In genomic region chr16:66403531-66404145, GRCh38 we compare ENCODE assay signal across 35 cellular contexts. TPM values are rescaled to one million over a fixed set of nuclear protein-coding genes. Genes with fewer than 3 reads are reported as not detected.
"Had no signal": no experiment of that assay in that cellular context is flagged by ENCODE, and none has a peak within 500 bp of the region (broad histone marks: within the 10 kb centered on the region; RNA-seq: fewer than 3 reads in every experiment).

No MANE protein-coding gene starts in this region.

- H3K9me3 Mint-ChIP-seq: activated CD8-positive, alpha-beta T cell treated with anti-CD3 and anti-CD28 coated beads for 36 hours; activated naive CD4-positive, alpha-beta T cell treated with anti-CD3 and anti-CD28 coated beads for 36 hours; activated naive CD4-positive, alpha-beta T cell treated with anti-CD3 and anti-CD28 coated beads, Interleukin-2, amount 50 U/mL, for 24 hours; activated naive CD8-positive, alpha-beta T cell treated with anti-CD3 and anti-CD28 coated beads for 36 hours; activated naive CD8-positive, alpha-beta T cell treated with anti-CD3 and anti-CD28 coated beads, Interleukin-2, amount 50 U/mL, for 24 hours had no signal

- H3K27me3 ChIP-seq: adrenal gland, body of pancreas, colonic mucosa, foreskin keratinocyte, gastrocnemius medialis, heart left ventricle had no signal

- H3K36me3 ChIP-seq: adrenal gland, colonic mucosa, gastrocnemius medialis, WERI-Rb-1 had no signal

- H3K27me3 Mint-ChIP-seq: activated naive CD4-positive, alpha-beta T cell treated with anti-CD3 and anti-CD28 coated beads, Interleukin-2, amount 50 U/mL, for 24 hours had no signal

- ATAC-seq: activated CD4-positive, CD25-positive, alpha-beta regulatory T cell treated with anti-CD3 and anti-CD28 coated beads, Interleukin-2, amount 50 U/mL, for 24 hours; activated CD8-positive, alpha-beta T cell treated with anti-CD3 and anti-CD28 coated beads for 36 hours; activated naive CD8-positive, alpha-beta T cell treated with anti-CD3 and anti-CD28 coated beads, Interleukin-2, amount 50 U/mL, for 24 hours; body of pancreas; foreskin keratinocyte; gastrocnemius medialis; heart left ventricle; T-helper 17 cell had no signal

- H3K4me3 Mint-ChIP-seq: activated B cell treated with CpG ODN at 0.5 μM for 24 hours; activated CD8-positive, alpha-beta T cell treated with anti-CD3 and anti-CD28 coated beads for 36 hours; activated naive CD4-positive, alpha-beta T cell treated with anti-CD3 and anti-CD28 coated beads for 36 hours; activated naive CD4-positive, alpha-beta T cell treated with anti-CD3 and anti-CD28 coated beads, Interleukin-2, amount 50 U/mL, for 24 hours; activated naive CD8-positive, alpha-beta T cell treated with anti-CD3 and anti-CD28 coated beads for 36 hours; activated naive CD8-positive, alpha-beta T cell treated with anti-CD3 and anti-CD28 coated beads, Interleukin-2, amount 50 U/mL, for 24 hours; activated T-helper 1 cell treated with anti-CD3 and anti-CD28 coated beads, Interleukin-12 subunit alpha, Interleukin-12 subunit beta, Interleukin-2, Interleukin-4 antibody, amounts not matched to agents 30 ng/mL and 10 ng/mL and 1 ng/mL, durations not matched to agents 14 hours and 24 hours and 36 hours; T-helper 17 cell; T-helper 2 cell treated with Interferon-gamma antibody and Interleukin-4, amounts not matched to agents 5 μg/mL and 100 μg/mL, for 36 hours had no signal

- H3K27ac Mint-ChIP-seq: activated B cell treated with CpG ODN at 0.5 μM for 24 hours; activated CD8-positive, alpha-beta T cell treated with anti-CD3 and anti-CD28 coated beads for 36 hours; activated naive CD4-positive, alpha-beta T cell treated with anti-CD3 and anti-CD28 coated beads for 36 hours; activated naive CD4-positive, alpha-beta T cell treated with anti-CD3 and anti-CD28 coated beads, Interleukin-2, amount 50 U/mL, for 24 hours; activated naive CD8-positive, alpha-beta T cell treated with anti-CD3 and anti-CD28 coated beads for 36 hours; activated naive CD8-positive, alpha-beta T cell treated with anti-CD3 and anti-CD28 coated beads, Interleukin-2, amount 50 U/mL, for 24 hours; activated T-helper 1 cell treated with anti-CD3 and anti-CD28 coated beads, Interleukin-12 subunit alpha, Interleukin-12 subunit beta, Interleukin-2, Interleukin-4 antibody, amounts not matched to agents 30 ng/mL and 10 ng/mL and 1 ng/mL, durations not matched to agents 14 hours and 24 hours and 36 hours; activated T-helper 2 cell treated with anti-CD3 and anti-CD28 coated beads, Interferon-gamma antibody, Interleukin-2, Interleukin-4, amounts not matched to agents 10 μg/mL and 5 μg/mL and 100 μg/mL, durations not matched to agents 14 hours and 24 hours and 36 hours; T-helper 17 cell; T-helper 2 cell treated with Interferon-gamma antibody and Interleukin-4, amounts not matched to agents 5 μg/mL and 100 μg/mL, for 36 hours had no signal

- H3K27ac ChIP-seq: adrenal gland, body of pancreas, colonic mucosa, esophagus muscularis mucosa, foreskin keratinocyte, gastrocnemius medialis, heart left ventricle, WERI-Rb-1 had no signal

- DNase-seq: activated B cell treated with CpG ODN at 0.5 μM for 24 hours; activated CD4-positive, alpha-beta T cell treated with anti-CD3 and anti-CD28 coated beads for 48 hours; activated CD4-positive, alpha-beta T cell treated with anti-CD3 and anti-CD28 coated beads, Interleukin-2, amount 50 U/mL, for 1 hour; activated CD4-positive, alpha-beta T cell treated with anti-CD3 and anti-CD28 coated beads, Interleukin-2, amount 50 U/mL, for 48 hours; activated CD8-positive, alpha-beta memory T cell treated with anti-CD3 and anti-CD28 coated beads for 24 hours; activated CD8-positive, alpha-beta T cell treated with anti-CD3 and anti-CD28 coated beads for 36 hours; activated effector memory CD4-positive, alpha-beta T cell treated with anti-CD3 and anti-CD28 coated beads, Interleukin-2, amount 50 U/mL, for 16 hours; activated naive CD4-positive, alpha-beta T cell treated with anti-CD3 and anti-CD28 coated beads for 36 hours; activated naive CD8-positive, alpha-beta T cell treated with anti-CD3 and anti-CD28 coated beads for 36 hours; activated naive CD8-positive, alpha-beta T cell treated with anti-CD3 and anti-CD28 coated beads, Interleukin-2, amount 50 U/mL, for 24 hours; activated T-cell treated with anti-CD3 and anti-CD28 coated beads for 4 hours; activated T-cell treated with anti-CD3 and anti-CD28 coated beads, Interleukin-2, amount 50 U/mL, for 48 hours; amygdala; aorta; body of pancreas; caudate nucleus; cerebellar nuclear complex; colonic mucosa; effector CD8-positive, alpha-beta T cell; erythroblast; foreskin keratinocyte; gastrocnemius medialis; glutamatergic neuron; heart left ventricle; T-helper 1 cell; T-helper 17 cell; T1000; WERI-Rb-1 had no signal

- H3K4me3 ChIP-seq: adrenal gland, body of pancreas, colonic mucosa, esophagus muscularis mucosa, gastrocnemius medialis, heart left ventricle had no signal

- H3K9me3 ChIP-seq: adrenal gland, body of pancreas, colonic mucosa, esophagus muscularis mucosa, gastrocnemius medialis had no signal

- H3K36me3 Mint-ChIP-seq: activated naive CD4-positive, alpha-beta T cell treated with anti-CD3 and anti-CD28 coated beads, Interleukin-2, amount 50 U/mL, for 24 hours; activated naive CD8-positive, alpha-beta T cell treated with anti-CD3 and anti-CD28 coated beads for 36 hours had no signal

RNA-seq across cellular contexts. Expression of gene BEAN1, which starts 23.5 kb away (rescaled TPM):
- total RNA-seq: activated B cell treated with CpG ODN at 0.5 μM for 24 hours; activated CD8-positive, alpha-beta T cell treated with anti-CD3 and anti-CD28 coated beads for 36 hours; activated naive CD4-positive, alpha-beta T cell treated with anti-CD3 and anti-CD28 coated beads for 36 hours; activated naive CD8-positive, alpha-beta T cell treated with anti-CD3 and anti-CD28 coated beads for 36 hours; activated T-helper 1 cell treated with anti-CD3 and anti-CD28 coated beads, Interleukin-12 subunit alpha, Interleukin-12 subunit beta, Interleukin-2, Interleukin-4 antibody, amounts not matched to agents 30 ng/mL and 10 ng/mL and 1 ng/mL, durations not matched to agents 14 hours and 24 hours and 36 hours; activated T-helper 2 cell treated with anti-CD3 and anti-CD28 coated beads, Interferon-gamma antibody, Interleukin-2, Interleukin-4, amounts not matched to agents 10 μg/mL and 5 μg/mL and 100 μg/mL, durations not matched to agents 14 hours and 24 hours and 36 hours; body of pancreas; gastrocnemius medialis; T-helper 17 cell had no signal

RNA-seq across cellular contexts. Expression of gene CDH5, which starts 37.1 kb away (rescaled TPM):
- total RNA-seq: activated B cell treated with CpG ODN at 0.5 μM for 24 hours; activated CD8-positive, alpha-beta T cell treated with anti-CD3 and anti-CD28 coated beads for 36 hours; activated naive CD4-positive, alpha-beta T cell treated with anti-CD3 and anti-CD28 coated beads for 36 hours; activated naive CD8-positive, alpha-beta T cell treated with anti-CD3 and anti-CD28 coated beads for 36 hours; activated T-helper 1 cell treated with anti-CD3 and anti-CD28 coated beads, Interleukin-12 subunit alpha, Interleukin-12 subunit beta, Interleukin-2, Interleukin-4 antibody, amounts not matched to agents 30 ng/mL and 10 ng/mL and 1 ng/mL, durations not matched to agents 14 hours and 24 hours and 36 hours; activated T-helper 2 cell treated with anti-CD3 and anti-CD28 coated beads, Interferon-gamma antibody, Interleukin-2, Interleukin-4, amounts not matched to agents 10 μg/mL and 5 μg/mL and 100 μg/mL, durations not matched to agents 14 hours and 24 hours and 36 hours; T-helper 17 cell had no signal
- polyA plus RNA-seq: foreskin keratinocyte had no signal
